Comparison of ENCODE assay signal across 6 cellular contexts in the genomic region with DNA sequence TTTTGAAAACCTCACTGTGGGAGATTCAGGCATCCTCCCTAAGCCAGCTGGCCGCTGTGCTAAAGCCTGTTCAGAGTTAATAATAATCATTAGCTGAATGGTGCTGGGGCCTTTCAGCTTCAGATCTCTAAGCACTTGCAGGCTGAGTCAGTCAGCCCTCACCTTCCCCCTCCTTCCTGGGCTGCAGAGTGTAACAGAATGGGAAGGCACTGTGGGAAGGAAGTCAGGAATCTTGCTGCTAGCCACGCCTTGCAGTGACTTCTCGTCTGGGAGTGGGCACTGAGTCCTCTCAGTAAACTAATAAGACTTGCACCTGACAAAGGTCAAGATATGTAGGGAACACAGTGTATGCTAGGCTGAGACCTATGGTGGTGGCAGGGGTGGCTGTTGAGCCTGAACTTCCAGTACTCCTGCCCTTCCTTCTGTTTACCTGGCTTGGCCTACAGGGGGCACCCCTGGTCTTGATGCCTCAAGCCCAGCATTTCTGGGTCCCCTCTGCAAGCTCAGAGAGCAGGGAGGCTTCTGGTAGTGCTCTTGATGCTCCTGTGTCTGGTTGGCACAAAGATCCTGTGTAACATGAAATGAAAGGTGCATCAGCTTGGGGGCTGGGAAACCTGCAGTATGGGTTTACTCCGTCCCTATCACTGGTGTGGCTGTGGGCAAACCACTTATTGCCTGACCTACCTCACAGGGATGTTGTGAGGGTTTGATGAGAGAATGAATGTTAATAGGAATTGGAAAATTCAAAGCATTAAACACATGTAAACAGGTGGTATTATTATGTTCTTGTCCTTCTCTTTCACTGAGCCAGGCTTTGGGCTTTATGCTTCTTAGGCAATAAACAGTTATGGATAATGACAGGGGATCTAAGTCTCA. TPM values are rescaled to one million over a fixed set of nuclear protein-coding genes. Genes with fewer than 3 reads are reported as not detected.
DNase-seq lines count a peak whose midpoint lies in the region; ATAC-seq and TF ChIP-seq lines count a peak whose summit lies in the region.

No MANE protein-coding gene starts in this region.

- H3K4me3 Mint-ChIP-seq in glutamatergic neuron (ENCODE audit: unreplicated experiment) = peak overlapping the region; percentile 73

- ATAC-seq in HG02678 (IDR thresholded peaks at IDR 0.05; ENCODE audit: unreplicated experiment) = no peak

- H3K36me3 Mint-ChIP-seq in glutamatergic neuron (ENCODE audit: unreplicated experiment) = peaks cover 7% of the 10 kb centered on the region

- H3K27me3 ChIP-seq in HL-60 (ENCODE audit: insufficient read depth, poor library complexity, severe bottlenecking) (no peaks in the 10 kb centered on the region), thymus (ENCODE audit: control insufficient read depth, insufficient read depth) (no peaks in the 10 kb centered on the region)

- no peaks in the 10 kb centered on the region for H3K9me3 ChIP-seq in thymus (ENCODE audit: control insufficient read depth)

- WGBS in thymus = 91% methylated on average over 4 of the region's 4 CpGs

- H3K27me3 Mint-ChIP-seq in glutamatergic neuron (ENCODE audit: unreplicated experiment) = peaks cover 9% of the 10 kb centered on the region

- peaks cover 52% of the 10 kb centered on the region for H3K4me1 ChIP-seq in thymus (ENCODE audit: control insufficient read depth, insufficient read depth, low read length)

- DNase-seq in ACHN (peak; percentile 78), HL-60 (ENCODE audit: low read depth in 1 of 2, low spot score in 1 of 2) (peak in 1 of 2 experiments; percentile 67), glutamatergic neuron (peak; percentile 49)
- DNase-seq in activated CD4-positive, alpha-beta T cell treated with anti-CD3 and anti-CD28 coated beads, Interleukin-2, amount 50 U/mL, for 1 hour = peak; percentile 65

- peaks cover 54% of the 10 kb centered on the region for H3K4me1 Mint-ChIP-seq in glutamatergic neuron (ENCODE audit: low read depth, unreplicated experiment)

- peak overlapping the region; percentile 83 for H3K27ac Mint-ChIP-seq in glutamatergic neuron (ENCODE audit: unreplicated experiment)

- H3K27ac ChIP-seq in HL-60 (replicated peaks) (no peak overlapping the region), thymus (ENCODE audit: low read depth) (peak overlapping the region; percentile 10)

- peak; percentile 50 for TF ChIP-seq CTCF in HL-60 (IDR thresholded peaks at IDR 0.05; ENCODE audit: insufficient read depth, low read length)
- peak; percentile 45 for TF ChIP-seq CTCF in glutamatergic neuron (IDR thresholded peaks at IDR 0.05; ENCODE audit: partially characterized antibody, unreplicated experiment)

- peaks cover 41% of the 10 kb centered on the region for H3K36me3 ChIP-seq in thymus (ENCODE audit: control insufficient read depth, insufficient read depth)

- H3K9me3 Mint-ChIP-seq in glutamatergic neuron (ENCODE audit: unreplicated experiment) = peaks cover 9% of the 10 kb centered on the region

- in situ Hi-C loops in ACHN (cut with HindIII; ENCODE audit: low pct_ligation_motif_present, low pct_unique_long_range_greater_than_20kb, low sequenced_read_pairs) = no loop called here

- H3K4me3 ChIP-seq in HL-60 (replicated peaks; ENCODE audit: insufficient read depth, low read length) = no peak overlapping the region
- no peak overlapping the region for H3K4me3 ChIP-seq in thymus (ENCODE audit: low read length)

RNA-seq across cellular contexts. Expression of a gene that starts 6.0 kb away (rescaled TPM):
- total RNA-seq in glutamatergic neuron (ENCODE audit: unreplicated experiment) = 23.9 TPM
- polyA plus RNA-seq in thymus = 9.4 TPM

RNA-seq across cellular contexts. Expression of a gene that starts 9.6 kb away (rescaled TPM):
- 8.0 TPM for total RNA-seq in glutamatergic neuron (ENCODE audit: unreplicated experiment)
- polyA plus RNA-seq in thymus = 2.3 TPM

RNA-seq across cellular contexts. Expression of a gene that starts 16.2 kb away (rescaled TPM):
- total RNA-seq in glutamatergic neuron (ENCODE audit: unreplicated experiment) = 54.9 TPM
- 19.6 TPM for polyA plus RNA-seq in thymus

RNA-seq across cellular contexts. Expression of a gene that starts 33.6 kb away (rescaled TPM):
- total RNA-seq in glutamatergic neuron (ENCODE audit: unreplicated experiment) = 0.42 TPM
- 0.34 TPM for polyA plus RNA-seq in thymus

RNA-seq across cellular contexts. Expression of a gene that starts 39.8 kb away (rescaled TPM):
- 0.76 TPM for total RNA-seq in glutamatergic neuron (ENCODE audit: unreplicated experiment)
- polyA plus RNA-seq in thymus = 0.07 TPM
